In genomic region chr1:85359874-85360708, GRCh38 we compare ENCODE assay signal across 2 cellular contexts.
TF ChIP-seq lines count a peak whose summit lies in the region.

No MANE protein-coding gene starts in this region.

TF ChIP-seq in A549, 52 proteins besides CTCF, POLR2A, EP300 and RAD21 (continued from another document):
- TF ChIP-seq JUNB (IDR thresholded peaks at IDR 0.05) = no peak
- TF ChIP-seq ZNF302 (CRISPR knock-in tag; IDR thresholded peaks at IDR 0.05) = no peak
- no peak for TF ChIP-seq CBX8 (IDR thresholded peaks at IDR 0.05)
TF ChIP-seq in A549: peak in this region for 0.

TF ChIP-seq in IMR-90, 13 proteins besides CTCF, POLR2A, EP300 and RAD21 (continued from another document):
- no peak for TF ChIP-seq ELK1 (IDR thresholded peaks at IDR 0.05; ENCODE audit: borderline replicate concordance, low read depth, low read length)
- TF ChIP-seq USF2 (IDR thresholded peaks at IDR 0.05; ENCODE audit: low read depth, low read length) = no peak
- no peak for TF ChIP-seq RFX5 (IDR thresholded peaks at IDR 0.05; ENCODE audit: low read depth, low read length)
- no peak for TF ChIP-seq CHD1 (IDR thresholded peaks at IDR 0.05; ENCODE audit: low read depth, low read length)
